Comparison of ENCODE assay signal across 8 cellular contexts in the genomic region with DNA sequence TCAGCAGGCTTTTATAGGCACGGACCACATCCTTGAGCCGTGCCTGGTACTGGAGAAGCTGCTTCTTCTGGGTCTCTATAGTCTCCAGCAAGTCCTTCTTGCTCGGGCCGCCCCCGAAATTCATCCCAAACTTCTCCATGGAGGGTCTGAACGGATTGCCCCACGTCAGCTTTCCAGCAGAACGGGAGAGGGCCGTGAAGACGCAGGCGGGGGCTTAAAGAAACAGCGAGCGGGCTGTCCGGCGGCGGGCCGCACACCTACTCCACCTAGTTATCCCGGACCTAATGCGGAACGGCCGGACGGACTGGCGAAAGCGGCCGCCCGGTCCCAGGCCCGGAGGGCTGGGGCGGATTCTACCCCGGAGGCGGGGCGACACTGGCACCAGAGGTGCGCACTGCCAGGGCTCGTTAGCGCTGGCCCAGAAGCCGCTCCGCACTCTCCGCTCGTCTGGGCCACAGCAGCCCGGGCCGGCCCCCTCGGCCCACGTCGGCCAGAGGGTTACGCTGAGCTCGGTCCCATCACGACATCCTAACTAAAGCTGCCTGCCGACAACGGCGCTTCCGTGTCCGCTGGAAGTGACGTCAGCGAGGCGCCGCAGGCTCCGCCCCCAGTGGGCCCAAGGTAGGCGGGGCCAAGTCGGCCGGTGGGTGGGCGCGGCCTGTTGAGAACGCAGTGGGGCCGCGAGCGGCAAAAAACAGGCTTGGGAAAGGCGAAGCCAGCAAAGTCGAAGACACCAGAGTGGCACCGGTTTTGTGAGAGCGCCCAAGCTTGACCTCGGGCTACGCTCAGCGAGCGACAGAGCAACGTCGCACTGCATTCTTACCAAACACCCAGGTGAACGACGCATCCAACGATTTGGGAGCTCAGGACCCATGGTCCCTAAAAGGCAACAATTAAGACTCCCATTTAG. TPM values are rescaled to one million over a fixed set of nuclear protein-coding genes. Genes with fewer than 3 reads are reported as not detected.
DNase-seq lines count a peak whose midpoint lies in the region; ATAC-seq and TF ChIP-seq lines count a peak whose summit lies in the region.

A gene with protein sequence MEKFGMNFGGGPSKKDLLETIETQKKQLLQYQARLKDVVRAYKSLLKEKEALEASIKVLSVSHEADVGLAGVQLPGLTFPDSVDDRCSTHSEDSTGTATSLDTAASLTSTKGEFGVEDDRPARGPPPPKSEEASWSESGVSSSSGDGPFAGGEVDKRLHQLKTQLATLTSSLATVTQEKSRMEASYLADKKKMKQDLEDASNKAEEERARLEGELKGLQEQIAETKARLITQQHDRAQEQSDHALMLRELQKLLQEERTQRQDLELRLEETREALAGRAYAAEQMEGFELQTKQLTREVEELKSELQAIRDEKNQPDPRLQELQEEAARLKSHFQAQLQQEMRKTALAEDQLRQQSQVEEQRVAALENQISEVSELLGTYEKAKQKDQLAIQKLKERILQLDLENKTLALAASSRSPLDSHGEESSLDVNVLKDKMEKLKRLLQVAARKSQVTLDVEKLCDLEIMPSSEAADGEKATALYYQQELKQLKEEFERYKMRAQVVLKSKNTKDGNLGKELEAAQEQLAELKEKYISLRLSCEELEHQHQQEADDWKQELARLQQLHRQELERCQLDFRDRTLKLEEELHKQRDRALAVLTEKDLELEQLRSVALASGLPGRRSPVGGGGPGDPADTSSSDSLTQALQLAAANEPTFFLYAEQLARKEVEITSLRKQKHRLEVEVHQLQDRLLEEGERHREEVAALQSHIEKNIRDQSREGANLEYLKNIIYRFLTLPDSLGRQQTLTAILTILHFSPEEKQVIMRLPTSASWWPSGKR (minus strand): TSS at position 553 of the 910 bp plus-strand sequence. CDS start 414 bp downstream, at position 139.

- no peaks in the 10 kb centered on the region; the same call in 1 of the 2 replicates for H3F3A ChIP-seq in PC-9 (ENCODE audit: insufficient read depth, low read depth)

- H2BK120ac ChIP-seq in IMR-90 (ENCODE audit: low read depth, low read length) = peak within 1 kb of the TSS; percentile 66

- peaks cover 45% of the 10 kb centered on the region for H3K79me2 ChIP-seq in PC-9 (ENCODE audit: low read depth)

- peak within 1 kb of the TSS; percentile 92 for H3K4ac ChIP-seq in IMR-90 (ENCODE audit: low read depth, low read length)

- peak within 1 kb of the TSS; percentile 74 for H2AK5ac ChIP-seq in IMR-90 (ENCODE audit: low read depth, low read length)

- H3K36me3 ChIP-seq in IMR-90 (ENCODE audit: control insufficient read depth, insufficient read depth, low read length) (peaks cover 19% of the 10 kb centered on the region), PC-9 (ENCODE audit: low read depth) (0 out of 2 replicates have a peak, but pooled peaks cover 4% of the 10 kb centered on the region), esophagus (ENCODE audit: control insufficient read depth in 2 of 2, insufficient read depth in 2 of 2, low read length in 1 of 2) (peaks cover 6 to 16% of the 10 kb centered on the region in 2 donors), muscle layer of duodenum (ENCODE audit: control insufficient read depth in 1 of 2, insufficient read depth in 2 of 2, low read length in 2 of 2) (peaks cover 18 to 23% of the 10 kb centered on the region in 2 donors)

- H2BK5ac ChIP-seq in IMR-90 (ENCODE audit: low read depth, low read length, poor library complexity, severe bottlenecking) = peak within 1 kb of the TSS; percentile 73

- peak within 1 kb of the TSS; percentile 67; the same call in 1 of the 2 replicates for H3K56ac ChIP-seq in IMR-90 (ENCODE audit: extremely low read depth, insufficient read depth, low read length)

- in situ Hi-C loops in IMR-90 (cut with MboI; ENCODE audit: low sequenced_read_pairs) = no loop called here

- peak; percentile 66 for DNase-seq in DMS153 treated with DMSO at 0.1 percent for 48 hours (lab: John Stamatoyannopoulos, UW; ENCODE audit: unreplicated experiment)
- DNase-seq in IMR-90 = peak; percentile 87
- DNase-seq in PC-9 = peak; percentile 69 to 96
- DNase-seq in activated T-cell treated with anti-CD3 and anti-CD28 coated beads, Interleukin-2, amount 50 U/mL, for 4 hours = peak; percentile 94
- peak; percentile 84 to 85 for DNase-seq in stimulated activated CD8-positive, alpha-beta memory T cell treated with anti-CD3 and anti-CD28 coated beads, Interleukin-7, amount 100 ng/mL, for 4 hours (ENCODE audit: low read depth in 2 of 2)

- 5% methylated on average over 25 of the region's 78 CpGs; no CpG with 5 or more reads in 1 of the 2 experiments for WGBS in IMR-90 (ENCODE audit: extremely low coverage in 2 of 2, insufficient read length in 1 of 2), 2 experiments
- 3% methylated on average over 63 to 78 of the region's 78 CpGs for WGBS in esophagus, 2 donors

- CTCF ChIA-PET in IMR-90 (lab: Yijun Ruan, JAX) (no interaction called here), PC-9 (lab: Charles Lee) (interaction anchor here (0.6 kb wide), 1 partner anchor 333 kb away, joined by 4 read pairs; no protein-coding TSS in a partner anchor)

- H3K9me3 ChIP-seq in IMR-90 (ENCODE audit: control insufficient read depth, insufficient read depth, low read length) = no peaks in the 10 kb centered on the region
- no peaks in the 10 kb centered on the region for H3K9me3 ChIP-seq in PC-9 (ENCODE audit: insufficient read depth, low read depth)
- H3K9me3 ChIP-seq in esophagus (ENCODE audit: control insufficient read depth in 2 of 2, insufficient read depth in 1 of 2, low read depth in 1 of 2, low read length in 1 of 2) = no peaks in the 10 kb centered on the region
- no peaks in the 10 kb centered on the region for H3K9me3 ChIP-seq in muscle layer of duodenum (ENCODE audit: control insufficient read depth in 1 of 2, low read length in 2 of 2)

- BruUV-seq in IMR-90 (replicated peaks; lab: Mats Ljungman, UMichigan) (no TSS peak), PC-9 (replicated peaks; lab: Mats Ljungman, UMichigan) (TSS peak; percentile 46)

- peak within 1 kb of the TSS; percentile 97 for H2AFZ ChIP-seq in IMR-90 (replicated peaks; ENCODE audit: low read length, poor library complexity)
- peak within 1 kb of the TSS; percentile 97 for H2AFZ ChIP-seq in PC-9

- peak within 1 kb of the TSS; percentile 78 for H4K91ac ChIP-seq in IMR-90 (ENCODE audit: insufficient read depth, low read depth, low read length)

- peak within 1 kb of the TSS; percentile 11 for H2BK20ac ChIP-seq in IMR-90 (ENCODE audit: low read depth, low read length)

- H3K27me3 Mint-ChIP-seq in activated T-cell treated with anti-CD3 and anti-CD28 coated beads, Interleukin-2, amount 50 U/mL, for 4 hours (ENCODE audit: low read depth) = no peaks in the 10 kb centered on the region

- peak; percentile 94 for TF ChIP-seq POLR2A in IMR-90 (IDR thresholded peaks at IDR 0.05; ENCODE audit: low read depth, low read length)

- intact Hi-C loops in IMR-90 (cut with micrococcal nuclease) (loop anchor here (2.0 to 10.0 kb wide), 3 partner anchors 68 to 450 kb away; a partner anchor contains a TSS), PC-9 (cut with micrococcal nuclease; ENCODE audit: unreplicated experiment) (loop anchor here (1.0 to 5.0 kb wide), 2 partner anchors 66 to 437 kb away; no protein-coding TSS in a partner anchor)

- peaks cover 75% of the 10 kb centered on the region for H3K4me1 Mint-ChIP-seq in activated T-cell treated with anti-CD3 and anti-CD28 coated beads, Interleukin-2, amount 50 U/mL, for 4 hours (ENCODE audit: low read depth)

- 0 out of 3 replicates have a peak within 1 kb of the TSS, but pooled peaks have one; percentile 17 for H2BK15ac ChIP-seq in IMR-90 (ENCODE audit: low read depth, low read length)

- peak within 1 kb of the TSS; percentile 74 for H2AK9ac ChIP-seq in IMR-90 (replicated peaks; ENCODE audit: low read depth, low read length, poor library complexity)

- H3K79me1 ChIP-seq in IMR-90 (ENCODE audit: low read depth in 1 of 2, low read length in 2 of 2) = peaks cover 34 to 80% of the 10 kb centered on the region in 2 experiments

- H3K27ac ChIP-seq in IMR-90 (ENCODE audit: insufficient read depth, low read length) (peak within 1 kb of the TSS; percentile 83), PC-9 (peak within 1 kb of the TSS; percentile 52), esophagus (ENCODE audit: low read depth in 2 of 2, low read length in 1 of 2) (peak within 1 kb of the TSS; percentile 93 to 97), muscle layer of duodenum (ENCODE audit: low read length) (peak within 1 kb of the TSS; percentile 65)

- H3K14ac ChIP-seq in IMR-90 (replicated peaks; ENCODE audit: low read depth, low read length) = peak within 1 kb of the TSS; percentile 87

- no peak for TF ChIP-seq CTCF in IMR-90 (conservative IDR thresholded peaks at IDR 0.05; ENCODE audit: low read depth, low read length)
- no peak for TF ChIP-seq CTCF in PC-9 (conservative IDR thresholded peaks at IDR 0.05)

- peaks cover 18% of the 10 kb centered on the region for H3K36me3 Mint-ChIP-seq in activated T-cell treated with anti-CD3 and anti-CD28 coated beads, Interleukin-2, amount 50 U/mL, for 4 hours (ENCODE audit: insufficient read depth)

- peak within 1 kb of the TSS; percentile 82 for H3K9ac ChIP-seq in IMR-90 (ENCODE audit: low read depth, low read length)

- H3K4me3 ChIP-seq in IMR-90 (ENCODE audit: insufficient read depth, low read depth, low read length) (peak within 1 kb of the TSS; percentile 87), PC-9 (peak within 1 kb of the TSS; percentile 87), esophagus (ENCODE audit: low read depth in 1 of 2, low read length in 2 of 2) (peak within 1 kb of the TSS; percentile 87 to 91), muscle layer of duodenum (ENCODE audit: low read depth in 1 of 2, low read length in 2 of 2) (peak within 1 kb of the TSS; percentile 78 to 91)

- ATAC-seq in GM21529 (IDR thresholded peaks at IDR 0.05; ENCODE audit: unreplicated experiment) (peak; percentile 78), IMR-90 (ENCODE audit: low read depth) (peak; percentile 75)
- peak; percentile 81 for ATAC-seq in activated T-cell treated with anti-CD3 and anti-CD28 coated beads, Interleukin-2, amount 50 U/mL, for 4 hours

- peak within 1 kb of the TSS; percentile 92 for H3K23ac ChIP-seq in IMR-90 (ENCODE audit: low read depth, low read length)

- peak within 1 kb of the TSS; percentile 99 for H4K5ac ChIP-seq in IMR-90 (ENCODE audit: low read depth, low read length)

- H3K9me2 ChIP-seq in PC-9 (ENCODE audit: insufficient read depth) = no peaks in the 10 kb centered on the region

- H3K4me1 ChIP-seq in IMR-90 (ENCODE audit: control insufficient read depth, insufficient read depth, low read length) = peaks cover 21% of the 10 kb centered on the region
- peaks cover 31% of the 10 kb centered on the region for H3K4me1 ChIP-seq in PC-9 (replicated peaks; ENCODE audit: insufficient read depth)
- peaks cover 20% of the 10 kb centered on the region in 2 donors for H3K4me1 ChIP-seq in esophagus (ENCODE audit: control insufficient read depth in 2 of 2, insufficient read depth in 2 of 2, low read length in 1 of 2)
- peaks cover 28 to 72% of the 10 kb centered on the region in 2 donors for H3K4me1 ChIP-seq in muscle layer of duodenum (ENCODE audit: control insufficient read depth in 1 of 2, insufficient read depth in 2 of 2, low read length in 2 of 2)

- H3K27me3 ChIP-seq in IMR-90 (ENCODE audit: control insufficient read depth, insufficient read depth, low read length) (no peaks in the 10 kb centered on the region), PC-9 (ENCODE audit: insufficient read depth, low read depth) (no peaks in the 10 kb centered on the region), esophagus (ENCODE audit: control insufficient read depth in 1 of 2, insufficient read depth in 2 of 2, low read length in 2 of 2) (no peaks in the 10 kb centered on the region), muscle layer of duodenum (ENCODE audit: low read depth, low read length) (no peaks in the 10 kb centered on the region)

- TF ChIP-seq RAD21 in IMR-90 (IDR thresholded peaks at IDR 0.05; ENCODE audit: low read length) = no peak

- H3K9me1 ChIP-seq in IMR-90 (ENCODE audit: insufficient read depth, low read length) = peaks cover 17% of the 10 kb centered on the region

- POLR2A ChIA-PET in IMR-90 (lab: Charles Lee; ENCODE audit: unreplicated experiment) = no interaction called here
- POLR2A ChIA-PET in PC-9 (lab: Charles Lee; ENCODE audit: unreplicated experiment) = interaction anchor here (0.6 kb wide), 3 partner anchors 330 to 538 kb away, joined by 3 read pairs; no protein-coding TSS in a partner anchor

- H3K9me3 Mint-ChIP-seq in activated T-cell treated with anti-CD3 and anti-CD28 coated beads, Interleukin-2, amount 50 U/mL, for 4 hours = no peaks in the 10 kb centered on the region

- peak within 1 kb of the TSS; percentile 99 for H3K4me2 ChIP-seq in IMR-90 (ENCODE audit: low read depth, low read length)
- H3K4me2 ChIP-seq in PC-9 = peak within 1 kb of the TSS; percentile 97

- H3K4me3 Mint-ChIP-seq in activated T-cell treated with anti-CD3 and anti-CD28 coated beads, Interleukin-2, amount 50 U/mL, for 4 hours = peak within 1 kb of the TSS; percentile 92

- H4K20me1 ChIP-seq in IMR-90 (ENCODE audit: insufficient read depth, low read length) (peaks cover 41% of the 10 kb centered on the region), PC-9 (ENCODE audit: insufficient read depth) (peaks cover 29% of the 10 kb centered on the region; the same call in 1 of the 2 replicates)

- peak within 1 kb of the TSS; percentile 94 to 100 for H4K8ac ChIP-seq in IMR-90 (ENCODE audit: low read depth in 2 of 2, low read length in 2 of 2)

- dilution Hi-C loops in IMR-90 (cut with HindIII; ENCODE audit: low sequenced_read_pairs, unreplicated experiment) = no loop called here

- H3K18ac ChIP-seq in IMR-90 (ENCODE audit: low read depth, low read length) = peak within 1 kb of the TSS; percentile 92

RNA-seq across cellular contexts. Expression of the gene that starts here (rescaled TPM):
- 20.8 and 22.9 TPM in 2 replicates for total RNA-seq in IMR-90 (2012; rRNA removed)
- polyA plus RNA-seq in IMR-90 (2012; rRNA removed) = 5.2 and 6.1 TPM in 2 replicates
- polyA plus RNA-seq in IMR-90 (2012; cell fraction: cytosol; rRNA removed) = 4.3 and 4.4 TPM in 2 replicates
- 2.9 and 3.9 TPM in 2 replicates for polyA plus RNA-seq in IMR-90 (2012; cell fraction: nucleus; rRNA removed; ENCODE audit: low replicate concordance)
- total RNA-seq in PC-9 (2021) = 25.2 and 27.0 TPM in 2 replicates
- total RNA-seq in activated T-cell treated with anti-CD3 and anti-CD28 coated beads, Interleukin-2, amount 50 U/mL, for 4 hours = 10 to 100 TPM; 16.2 to 19.1 (median 18.5) TPM
- polyA plus RNA-seq in esophagus = 1 to 10 TPM; 2.5 to 5.8 TPM

Comparison
In these comparisons a context has a peak if more than half of its experiments do, and no peak if none do; other contexts are left out.
1. Peak in every context shown above with its lines: DNase-seq, ATAC-seq, H3K4me3 ChIP-seq and H3K27ac ChIP-seq.